Comparison of ENCODE assay signal across 8 cellular contexts in genomic region chr4:5708171-5708828, GRCh38. TPM values are rescaled to one million over a fixed set of nuclear protein-coding genes. Genes with fewer than 3 reads are reported as not detected.
DNase-seq lines count a peak whose midpoint lies in the region; ATAC-seq and TF ChIP-seq lines count a peak whose summit lies in the region.

Gene EVC2 (minus strand): TSS chr4:5708559. CDS start chr4:5708513, 46 bp downstream.

- BruUV-seq in MCF 10A (replicated peaks; lab: Mats Ljungman, UMichigan) = no TSS peak

- H3K4me3 ChIP-seq in BJ (ENCODE audit: low read depth, low read length) (peak within 1 kb of the TSS; percentile 68), HUES64 (ENCODE audit: low read length) (peak within 1 kb of the TSS; percentile 65), iPS-11a (ENCODE audit: low read depth, low read length) (peak within 1 kb of the TSS; percentile 67)

- peak within 1 kb of the TSS; percentile 51 for H3K27ac Mint-ChIP-seq in MCF 10A (ENCODE audit: low read depth, unreplicated experiment)

- peak; percentile 75 for ATAC-seq in sciatic nerve
- ATAC-seq in HG02763 (IDR thresholded peaks at IDR 0.05; ENCODE audit: unreplicated experiment) = no peak

- H3K4me1 ChIP-seq in HUES64 (ENCODE audit: insufficient read depth, low read length) = peaks cover 8% of the 10 kb centered on the region

- no peaks in the 10 kb centered on the region for H3K9me3 Mint-ChIP-seq in MCF 10A (ENCODE audit: unreplicated experiment)

- H3K4me3 Mint-ChIP-seq in MCF 10A (ENCODE audit: unreplicated experiment) = peak within 1 kb of the TSS; percentile 69

- H3K27ac ChIP-seq in HUES64 (ENCODE audit: low read depth, low read length) = peak within 1 kb of the TSS; percentile 44; the same call in 1 of the 2 replicates

- H3K27me3 ChIP-seq in BJ (ENCODE audit: control insufficient read depth, insufficient read depth, low read length) (no peaks in the 10 kb centered on the region), HUES64 (ENCODE audit: insufficient read depth, low read length) (peaks cover 34% of the 10 kb centered on the region)

- no peaks in the 10 kb centered on the region for H3K27me3 Mint-ChIP-seq in MCF 10A (ENCODE audit: insufficient read depth, unreplicated experiment)

- peak within 1 kb of the TSS; percentile 62 for H3K9ac ChIP-seq in HUES64 (ENCODE audit: low read depth, low read length)

- H3K4me1 Mint-ChIP-seq in MCF 10A (ENCODE audit: insufficient read depth, unreplicated experiment) = peaks cover 33% of the 10 kb centered on the region

- DNase-seq in BJ (ENCODE audit: low read depth) (no peak), MCF 10A (ENCODE audit: unreplicated experiment) (peak; percentile 27), sciatic nerve (ENCODE audit: low spot score) (peak; percentile 87), COR-L47 (lab: John Stamatoyannopoulos, UW) (no peak), HuH-7 (ENCODE audit: low spot score) (no peak)

- H3K36me3 Mint-ChIP-seq in MCF 10A (ENCODE audit: insufficient read depth, unreplicated experiment) = no peaks in the 10 kb centered on the region

- CTCF ChIA-PET in BJ (lab: Yijun Ruan, JAX) = interaction anchor here (0.9 to 2.0 kb wide), 7 partner anchors 9 to 83 kb away, joined by 3 to 6 read pairs (median 3); no protein-coding TSS in a partner anchor
- CTCF ChIA-PET in MCF 10A (lab: Yijun Ruan, JAX) = interaction anchor here (0.6 kb wide), 1 partner anchor 1863 kb away, joined by 3 read pairs; no protein-coding TSS in a partner anchor

- POLR2A ChIA-PET in BJ (lab: Charles Lee) = interaction anchor here (0.6 kb wide), 1 partner anchor 272 kb away, joined by 3 read pairs; no protein-coding TSS in a partner anchor
- POLR2A ChIA-PET in MCF 10A (lab: Yijun Ruan, JAX) = interaction anchor here (0.9 kb wide), 1 partner anchor 1166 kb away, joined by 3 read pairs; the partner anchor contains the start of gene STX18

- 1% methylated on average over 62 of the region's 62 CpGs for WGBS in HUES64

- TF ChIP-seq CTCF in BJ (IDR thresholded peaks at IDR 0.05; ENCODE audit: insufficient read depth, low read depth, low read length) (no peak), MCF 10A (IDR thresholded peaks at IDR 0.05; ENCODE audit: unreplicated experiment) (no peak)

- intact Hi-C loops in MCF 10A (cut with micrococcal nuclease) (no loop called here), sciatic nerve (cut with DNase I) (no loop called here)

- H3K9me3 ChIP-seq in HUES64 (ENCODE audit: insufficient read depth, low read depth, low read length) = peaks cover 7% of the 10 kb centered on the region; the same call in 1 of the 2 replicates

- H3K36me3 ChIP-seq in BJ (ENCODE audit: control insufficient read depth, insufficient read depth, low read length) = peaks cover 6% of the 10 kb centered on the region
- H3K36me3 ChIP-seq in HUES64 (ENCODE audit: insufficient read depth, low read length) = peaks cover 14% of the 10 kb centered on the region

RNA-seq across cellular contexts. Expression of gene EVC2, which starts in this region (rescaled TPM):
- 2.2 and 2.3 TPM in 2 replicates for polyA plus RNA-seq in BJ (2011; rRNA removed)
- 6.2 and 7.3 TPM in 2 replicates for polyA minus RNA-seq in BJ (2011; rRNA and poly(A)+ RNA removed)
- 2.3 TPM for polyA plus RNA-seq in HUES64 (2013, experiment 1 of 2)
- 2.8 TPM for polyA plus RNA-seq in HUES64 (2013, experiment 2 of 2)
- total RNA-seq in MCF 10A (2022) = 5.5 and 6.0 TPM in 2 replicates
- 12.5 TPM for total RNA-seq in sciatic nerve

Comparison
In these comparisons a context has a peak if more than half of its experiments do, and no peak if none do; other contexts are left out.
1. DNase-seq: peak in MCF 10A (single experiment) and sciatic nerve (single experiment); none in BJ (single experiment), COR-L47 (single experiment) and HuH-7 (single experiment).
2. Peak in every context shown above with its lines, with median percentiles within 50 percentile points of each other: H3K4me3 ChIP-seq.